2 cellular contexts compared by ENCODE assay signal in the genomic region with DNA sequence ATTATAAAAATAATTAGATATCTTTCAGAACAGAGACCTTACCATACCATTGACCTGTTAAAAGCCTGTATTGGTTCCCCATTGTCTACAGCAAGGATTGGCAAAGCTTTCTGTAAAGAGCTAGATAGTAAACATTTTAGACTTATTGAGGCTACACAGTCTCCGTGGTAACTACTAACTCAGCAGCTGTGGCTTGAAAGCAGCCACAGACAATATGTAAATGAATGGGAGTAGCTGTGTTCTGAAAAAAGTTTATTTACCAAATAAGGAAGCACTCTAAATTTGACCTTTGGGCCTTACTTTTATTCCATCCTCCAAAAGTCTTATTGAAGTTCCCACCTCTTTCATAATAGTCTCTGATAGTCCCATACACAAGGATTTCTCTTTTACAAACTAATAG.
TF ChIP-seq lines count a peak whose summit lies in the region.

No MANE protein-coding gene starts in this region.

TF ChIP-seq in HEK293, 187 proteins besides CTCF, POLR2A, EP300 and RAD21:
- peak; percentile 34; the same call in 1 of the 2 replicates for TF ChIP-seq ZNF394 (tag by site-specific recombination; IDR thresholded peaks at IDR 0.05; ENCODE audit: borderline replicate concordance)
- TF ChIP-seq, protein P1, sequence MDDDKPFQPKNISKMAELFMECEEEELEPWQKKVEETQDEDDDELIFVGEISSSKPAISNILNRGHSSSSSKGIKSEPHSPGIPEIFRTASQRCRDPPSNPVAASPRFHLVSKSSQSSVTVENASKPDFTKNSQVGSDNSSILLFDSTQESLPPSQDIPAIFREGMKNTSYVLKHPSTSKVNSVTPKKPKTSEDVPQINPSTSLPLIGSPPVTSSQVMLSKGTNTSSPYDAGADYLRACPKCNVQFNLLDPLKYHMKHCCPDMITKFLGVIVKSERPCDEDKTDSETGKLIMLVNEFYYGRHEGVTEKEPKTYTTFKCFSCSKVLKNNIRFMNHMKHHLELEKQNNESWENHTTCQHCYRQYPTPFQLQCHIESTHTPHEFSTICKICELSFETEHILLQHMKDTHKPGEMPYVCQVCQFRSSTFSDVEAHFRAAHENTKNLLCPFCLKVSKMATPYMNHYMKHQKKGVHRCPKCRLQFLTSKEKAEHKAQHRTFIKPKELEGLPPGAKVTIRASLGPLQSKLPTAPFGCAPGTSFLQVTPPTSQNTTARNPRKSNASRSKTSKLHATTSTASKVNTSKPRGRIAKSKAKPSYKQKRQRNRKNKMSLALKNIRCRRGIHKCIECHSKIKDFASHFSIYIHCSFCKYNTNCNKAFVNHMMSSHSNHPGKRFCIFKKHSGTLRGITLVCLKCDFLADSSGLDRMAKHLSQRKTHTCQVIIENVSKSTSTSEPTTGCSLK (tag by site-specific recombination; IDR thresholded peaks at IDR 0.05) = no peak
TF ChIP-seq in HEK293: peak in this region for 1.

TF ChIP-seq in GM12878, 131 proteins besides CTCF, POLR2A, EP300 and RAD21:
- TF ChIP-seq, protein P2, sequence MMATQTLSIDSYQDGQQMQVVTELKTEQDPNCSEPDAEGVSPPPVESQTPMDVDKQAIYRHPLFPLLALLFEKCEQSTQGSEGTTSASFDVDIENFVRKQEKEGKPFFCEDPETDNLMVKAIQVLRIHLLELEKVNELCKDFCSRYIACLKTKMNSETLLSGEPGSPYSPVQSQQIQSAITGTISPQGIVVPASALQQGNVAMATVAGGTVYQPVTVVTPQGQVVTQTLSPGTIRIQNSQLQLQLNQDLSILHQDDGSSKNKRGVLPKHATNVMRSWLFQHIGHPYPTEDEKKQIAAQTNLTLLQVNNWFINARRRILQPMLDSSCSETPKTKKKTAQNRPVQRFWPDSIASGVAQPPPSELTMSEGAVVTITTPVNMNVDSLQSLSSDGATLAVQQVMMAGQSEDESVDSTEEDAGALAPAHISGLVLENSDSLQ (IDR thresholded peaks at IDR 0.05) = no peak
- TF ChIP-seq RFX5 (IDR thresholded peaks at IDR 0.05; ENCODE audit: low read depth, low read length) = no peak
- TF ChIP-seq, protein P3, sequence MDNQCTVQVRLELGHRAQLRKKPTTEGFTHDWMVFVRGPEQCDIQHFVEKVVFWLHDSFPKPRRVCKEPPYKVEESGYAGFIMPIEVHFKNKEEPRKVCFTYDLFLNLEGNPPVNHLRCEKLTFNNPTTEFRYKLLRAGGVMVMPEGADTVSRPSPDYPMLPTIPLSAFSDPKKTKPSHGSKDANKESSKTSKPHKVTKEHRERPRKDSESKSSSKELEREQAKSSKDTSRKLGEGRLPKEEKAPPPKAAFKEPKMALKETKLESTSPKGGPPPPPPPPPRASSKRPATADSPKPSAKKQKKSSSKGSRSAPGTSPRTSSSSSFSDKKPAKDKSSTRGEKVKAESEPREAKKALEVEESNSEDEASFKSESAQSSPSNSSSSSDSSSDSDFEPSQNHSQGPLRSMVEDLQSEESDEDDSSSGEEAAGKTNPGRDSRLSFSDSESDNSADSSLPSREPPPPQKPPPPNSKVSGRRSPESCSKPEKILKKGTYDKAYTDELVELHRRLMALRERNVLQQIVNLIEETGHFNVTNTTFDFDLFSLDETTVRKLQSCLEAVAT (IDR thresholded peaks at IDR 0.05) = no peak
- no peak for TF ChIP-seq STAT3 (IDR thresholded peaks at IDR 0.05; ENCODE audit: low read depth, low read length)
- no peak for TF ChIP-seq HDGF (IDR thresholded peaks at IDR 0.05)
- TF ChIP-seq PAX5 (IDR thresholded peaks at IDR 0.05; ENCODE audit: borderline replicate concordance, low read depth, low read length) = no peak
- TF ChIP-seq, protein P4, sequence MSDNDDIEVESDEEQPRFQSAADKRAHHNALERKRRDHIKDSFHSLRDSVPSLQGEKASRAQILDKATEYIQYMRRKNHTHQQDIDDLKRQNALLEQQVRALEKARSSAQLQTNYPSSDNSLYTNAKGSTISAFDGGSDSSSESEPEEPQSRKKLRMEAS (IDR thresholded peaks at IDR 0.05; ENCODE audit: low read depth, low read length) = no peak
- TF ChIP-seq PML (IDR thresholded peaks at IDR 0.05; ENCODE audit: low read length) = no peak
- no peak for TF ChIP-seq SUZ12 (IDR thresholded peaks at IDR 0.05; ENCODE audit: unreplicated experiment)
- no peak for TF ChIP-seq FOS (IDR thresholded peaks at IDR 0.05; ENCODE audit: borderline replicate concordance, extremely low read depth, insufficient read length)
- TF ChIP-seq MEF2B (IDR thresholded peaks at IDR 0.05; ENCODE audit: partially characterized antibody, poor library complexity, severe bottlenecking) = no peak
- no peak for TF ChIP-seq CREM (IDR thresholded peaks at IDR 0.05; ENCODE audit: low read depth)
- TF ChIP-seq, protein P5, sequence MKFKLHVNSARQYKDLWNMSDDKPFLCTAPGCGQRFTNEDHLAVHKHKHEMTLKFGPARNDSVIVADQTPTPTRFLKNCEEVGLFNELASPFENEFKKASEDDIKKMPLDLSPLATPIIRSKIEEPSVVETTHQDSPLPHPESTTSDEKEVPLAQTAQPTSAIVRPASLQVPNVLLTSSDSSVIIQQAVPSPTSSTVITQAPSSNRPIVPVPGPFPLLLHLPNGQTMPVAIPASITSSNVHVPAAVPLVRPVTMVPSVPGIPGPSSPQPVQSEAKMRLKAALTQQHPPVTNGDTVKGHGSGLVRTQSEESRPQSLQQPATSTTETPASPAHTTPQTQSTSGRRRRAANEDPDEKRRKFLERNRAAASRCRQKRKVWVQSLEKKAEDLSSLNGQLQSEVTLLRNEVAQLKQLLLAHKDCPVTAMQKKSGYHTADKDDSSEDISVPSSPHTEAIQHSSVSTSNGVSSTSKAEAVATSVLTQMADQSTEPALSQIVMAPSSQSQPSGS (IDR thresholded peaks at IDR 0.05; ENCODE audit: low read length) = no peak
